Comparison of ENCODE assay signal across 1 cellular context in the genomic region with DNA sequence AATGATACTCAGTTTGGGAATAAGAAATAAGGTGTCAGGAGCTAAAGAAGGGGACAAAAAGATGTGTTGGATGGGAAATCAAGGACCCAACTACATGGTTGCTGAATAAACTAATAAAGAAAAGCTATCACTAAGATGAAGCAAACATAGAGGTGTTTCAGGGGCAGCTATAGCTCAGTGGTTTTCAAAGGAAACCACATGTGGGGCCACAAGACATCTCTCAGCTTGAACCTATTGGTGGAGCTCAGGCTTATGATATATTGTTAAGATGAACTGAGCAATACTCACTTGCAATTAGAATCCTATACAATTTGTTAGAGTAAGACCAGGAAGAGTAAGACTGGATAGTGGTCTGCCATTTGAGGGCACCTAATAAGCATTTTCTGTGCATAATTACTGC.
TF ChIP-seq lines count a peak whose summit lies in the region.

No MANE protein-coding gene starts in this region.

TF ChIP-seq in HepG2, 621 proteins besides CTCF, POLR2A, EP300 and RAD21:
- no peak for TF ChIP-seq POGZ (CRISPR knock-in tag; IDR thresholded peaks at IDR 0.05)
- no peak for TF ChIP-seq U2AF1 (optimal IDR thresholded peaks at IDR 0.05; ENCODE audit: low read depth, low read length)
